In genomic region chr6:75084872-75085381, GRCh38 we compare ENCODE assay signal across 11 cellular contexts.
DNase-seq lines count a peak whose midpoint lies in the region; ATAC-seq and TF ChIP-seq lines count a peak whose summit lies in the region.
"Had no signal": no experiment of that assay in that cellular context is flagged by ENCODE, and none has a peak within 500 bp of the region (broad histone marks: within the 10 kb centered on the region; RNA-seq: fewer than 3 reads in every experiment).

No MANE protein-coding gene starts in this region.

- peaks cover 15% of the 10 kb centered on the region for H3K36me3 ChIP-seq in brain microvascular endothelial cell (replicated peaks)

- in situ Hi-C loops in brain microvascular endothelial cell (cut with HindIII; ENCODE audit: low pct_ligation_motif_present, low sequenced_read_pairs) = no loop called here

- no peaks in the 10 kb centered on the region for H3K4me1 Mint-ChIP-seq in activated T-helper 1 cell treated with anti-CD3 and anti-CD28 coated beads, Interleukin-12 subunit alpha, Interleukin-12 subunit beta, Interleukin-2, Interleukin-4 antibody, amounts not matched to agents 30 ng/mL and 10 ng/mL and 1 ng/mL, durations not matched to agents 14 hours and 24 hours and 36 hours (ENCODE audit: low read depth)

- H3K4me3 Mint-ChIP-seq in activated T-helper 1 cell treated with anti-CD3 and anti-CD28 coated beads, Interleukin-12 subunit alpha, Interleukin-12 subunit beta, Interleukin-2, Interleukin-4 antibody, amounts not matched to agents 30 ng/mL and 10 ng/mL and 1 ng/mL, durations not matched to agents 14 hours and 24 hours and 36 hours = no peak overlapping the region
- H3K4me3 Mint-ChIP-seq: activated CD4-positive, alpha-beta T cell treated with anti-CD3 and anti-CD28 coated beads, Interleukin-2, amount 10 ng/mL, durations not matched to agents 24 days and 14 days had no signal

- H3K27me3 ChIP-seq in brain microvascular endothelial cell (replicated peaks) = no peaks in the 10 kb centered on the region

- H3K4me3 ChIP-seq in brain microvascular endothelial cell (ENCODE audit: low read depth, low read length) (peak overlapping the region; percentile 39), retinal pigment epithelial cell (ENCODE audit: low read length) (peak overlapping the region; percentile 60)
- H3K4me3 ChIP-seq: K562 had no signal

- no peaks in the 10 kb centered on the region for H3K9me3 Mint-ChIP-seq in activated T-helper 1 cell treated with anti-CD3 and anti-CD28 coated beads, Interleukin-12 subunit alpha, Interleukin-12 subunit beta, Interleukin-2, Interleukin-4 antibody, amounts not matched to agents 30 ng/mL and 10 ng/mL and 1 ng/mL, durations not matched to agents 14 hours and 24 hours and 36 hours

- ATAC-seq in HG03354 (IDR thresholded peaks at IDR 0.05; ENCODE audit: poor library complexity, severe bottlenecking, unreplicated experiment) (peak; percentile 40), GM19397 (IDR thresholded peaks at IDR 0.05; ENCODE audit: unreplicated experiment) (no peak)
- ATAC-seq: K562, PC-3 had no signal

- no peak overlapping the region for H3K27ac Mint-ChIP-seq in activated T-helper 1 cell treated with anti-CD3 and anti-CD28 coated beads, Interleukin-12 subunit alpha, Interleukin-12 subunit beta, Interleukin-2, Interleukin-4 antibody, amounts not matched to agents 30 ng/mL and 10 ng/mL and 1 ng/mL, durations not matched to agents 14 hours and 24 hours and 36 hours
- H3K27ac Mint-ChIP-seq: activated CD4-positive, alpha-beta T cell treated with anti-CD3 and anti-CD28 coated beads, Interleukin-2, amount 10 ng/mL, durations not matched to agents 24 days and 14 days had no signal

- no peaks in the 10 kb centered on the region for H3K36me3 Mint-ChIP-seq in activated T-helper 1 cell treated with anti-CD3 and anti-CD28 coated beads, Interleukin-12 subunit alpha, Interleukin-12 subunit beta, Interleukin-2, Interleukin-4 antibody, amounts not matched to agents 30 ng/mL and 10 ng/mL and 1 ng/mL, durations not matched to agents 14 hours and 24 hours and 36 hours (ENCODE audit: low read depth)

- H3K27me3 Mint-ChIP-seq in activated T-helper 1 cell treated with anti-CD3 and anti-CD28 coated beads, Interleukin-12 subunit alpha, Interleukin-12 subunit beta, Interleukin-2, Interleukin-4 antibody, amounts not matched to agents 30 ng/mL and 10 ng/mL and 1 ng/mL, durations not matched to agents 14 hours and 24 hours and 36 hours (ENCODE audit: insufficient read depth) = peaks cover 16% of the 10 kb centered on the region

- intact Hi-C loops in activated T-helper 1 cell treated with anti-CD3 and anti-CD28 coated beads, Interleukin-12 subunit alpha, Interleukin-12 subunit beta, Interleukin-2, Interleukin-4 antibody, amounts not matched to agents 30 ng/mL and 10 ng/mL and 1 ng/mL, durations not matched to agents 14 hours and 24 hours and 36 hours (cut with micrococcal nuclease) = loop anchor here (2.0 kb wide), 1 partner anchor 122 kb away; the partner anchor contains the start of gene COL12A1

- TF ChIP-seq CTCF in brain microvascular endothelial cell (IDR thresholded peaks at IDR 0.05; ENCODE audit: low read depth, low read length, missing control alignments) = no peak
- no peak for TF ChIP-seq CTCF in retinal pigment epithelial cell (conservative IDR thresholded peaks at IDR 0.05; ENCODE audit: low read depth, low read length)

- no peak overlapping the region for H3K27ac ChIP-seq in brain microvascular endothelial cell

- DNase-seq in brain microvascular endothelial cell (no peak), kidney tubule cell (ENCODE audit: low spot score) (peak; percentile 53), retinal pigment epithelial cell (ENCODE audit: low read depth) (no peak), dermis blood vessel endothelial cell (no peak), AG08396 (ENCODE audit: low spot score) (no peak)
- DNase-seq in activated T-helper 1 cell treated with anti-CD3 and anti-CD28 coated beads, Interleukin-12 subunit alpha, Interleukin-12 subunit beta, Interleukin-2, Interleukin-4 antibody, amounts not matched to agents 30 ng/mL and 10 ng/mL and 1 ng/mL, durations not matched to agents 14 hours and 24 hours and 36 hours (ENCODE audit: low spot score) = no peak
- DNase-seq: activated CD4-positive, alpha-beta T cell treated with anti-CD3 and anti-CD28 coated beads, Interleukin-2, amount 10 ng/mL, durations not matched to agents 24 days and 14 days; PC-3 had no signal
